ENCODE assay signal across 14 cellular contexts in genomic region chr2:149161481-149162225, GRCh38.
DNase-seq lines count a peak whose midpoint lies in the region; ATAC-seq lines count a peak whose summit lies in the region.
"Had no signal": no experiment of that assay in that cellular context is flagged by ENCODE, and none has a peak within 500 bp of the region (broad histone marks: within the 10 kb centered on the region; RNA-seq: fewer than 3 reads in every experiment).

No MANE protein-coding gene starts in this region.

- peak; percentile 64 for ATAC-seq in naive thymus-derived CD4-positive, alpha-beta T cell
- ATAC-seq in GM19452 (IDR thresholded peaks at IDR 0.05; ENCODE audit: unreplicated experiment) (no peak), GM21786 (IDR thresholded peaks at IDR 0.05; ENCODE audit: unreplicated experiment) (no peak)
- ATAC-seq: Right ventricle myocardium inferior had no signal

- no peaks in the 10 kb centered on the region for H3K36me3 ChIP-seq in naive thymus-derived CD4-positive, alpha-beta T cell (ENCODE audit: control insufficient read depth in 2 of 3, insufficient read depth in 3 of 3, low read length in 3 of 3)
- H3K36me3 ChIP-seq in H7 (replicated peaks; ENCODE audit: control insufficient read depth, insufficient read depth, low read length), result no peaks in the 10 kb centered on the region; the same call in 1 of the 2 replicates
- H3K36me3 ChIP-seq: left ventricle myocardium inferior, prostate gland had no signal

- H3K4me1 Mint-ChIP-seq in naive thymus-derived CD4-positive, alpha-beta T cell, result peaks cover 3 to 14% (median 12%) of the 10 kb centered on the region in 7 donors

- no peaks in the 10 kb centered on the region for H3K9me3 Mint-ChIP-seq in naive thymus-derived CD4-positive, alpha-beta T cell
- H3K9me3 Mint-ChIP-seq: activated CD4-positive, alpha-beta T cell treated with anti-CD3 and anti-CD28 coated beads, Interleukin-2, amount 10 ng/mL, durations not matched to agents 24 days and 14 days had no signal

- intact Hi-C loops in naive thymus-derived CD4-positive, alpha-beta T cell (cut with micrococcal nuclease), result no loop called here

- no peak overlapping the region for H3K27ac Mint-ChIP-seq in naive thymus-derived CD4-positive, alpha-beta T cell
- H3K27ac Mint-ChIP-seq: activated CD4-positive, alpha-beta T cell treated with anti-CD3 and anti-CD28 coated beads, Interleukin-2, amount 10 ng/mL, durations not matched to agents 24 days and 14 days had no signal

- H3K27me3 ChIP-seq in naive thymus-derived CD4-positive, alpha-beta T cell (ENCODE audit: control insufficient read depth in 2 of 2, insufficient read depth in 2 of 2, low read length in 2 of 2), result no peaks in the 10 kb centered on the region
- no peaks in the 10 kb centered on the region for H3K27me3 ChIP-seq in H7 (ENCODE audit: control insufficient read depth, insufficient read depth, low read length)

- H3K27me3 Mint-ChIP-seq in naive thymus-derived CD4-positive, alpha-beta T cell, result peaks cover 0 to 24% (median 13%) of the 10 kb centered on the region in 5 donors

- no peaks in the 10 kb centered on the region for H3K9me3 ChIP-seq in naive thymus-derived CD4-positive, alpha-beta T cell (ENCODE audit: control insufficient read depth in 2 of 3, low read length in 3 of 3)
- H3K9me3 ChIP-seq: left ventricle myocardium inferior, prostate gland had no signal

- H3K4me3 ChIP-seq in naive thymus-derived CD4-positive, alpha-beta T cell (ENCODE audit: low read length), result no peak overlapping the region
- H3K4me3 ChIP-seq in H7 (ENCODE audit: insufficient read depth, low read depth, low read length), result no peak overlapping the region
- H3K4me3 ChIP-seq: left ventricle myocardium inferior, prostate gland had no signal

- POLR2A ChIA-PET in naive thymus-derived CD4-positive, alpha-beta T cell (lab: Charles Lee), result no interaction called here

- DNase-seq in CD1c-positive myeloid dendritic cell (ENCODE audit: extremely low spot score) (peak; percentile 12), Kasumi-1 (lab: John Stamatoyannopoulos, UW) (peak; percentile 90 to 92), SKM-1 treated with dmso at 0.1 percent for 144 hours (lab: John Stamatoyannopoulos, UW; ENCODE audit: unreplicated experiment) (peak; percentile 45), H7 (no peak), COLO829 (ENCODE audit: low spot score) (no peak)
- DNase-seq in naive thymus-derived CD4-positive, alpha-beta T cell, result no peak
- DNase-seq: left ventricle myocardium inferior; NCI-H1048; stimulated activated CD4-positive, alpha-beta T cell treated with anti-CD3 and anti-CD28 coated beads, Interleukin-12 subunit alpha, Interleukin-12 subunit beta, amount 100 ng/mL, for 4 hours had no signal

- no peaks in the 10 kb centered on the region for H3K4me1 ChIP-seq in naive thymus-derived CD4-positive, alpha-beta T cell (ENCODE audit: control insufficient read depth in 2 of 2, insufficient read depth in 2 of 2, low read length in 2 of 2)
- H3K4me1 ChIP-seq: left ventricle myocardium inferior, prostate gland had no signal

- H3K4me3 Mint-ChIP-seq in naive thymus-derived CD4-positive, alpha-beta T cell, result peak overlapping the region in 1 of 10 donors; percentile 34
- H3K4me3 Mint-ChIP-seq: activated CD4-positive, alpha-beta T cell treated with anti-CD3 and anti-CD28 coated beads, Interleukin-2, amount 10 ng/mL, durations not matched to agents 24 days and 14 days had no signal

- no peak overlapping the region for H3K27ac ChIP-seq in naive thymus-derived CD4-positive, alpha-beta T cell (ENCODE audit: low read depth, low read length)
- H3K27ac ChIP-seq: left ventricle myocardium inferior, prostate gland had no signal

- CTCF ChIA-PET in naive thymus-derived CD4-positive, alpha-beta T cell (lab: Charles Lee), result no interaction called here

- H3K36me3 Mint-ChIP-seq in naive thymus-derived CD4-positive, alpha-beta T cell, result no peaks in the 10 kb centered on the region

Comparison
In these comparisons a context has a peak if more than half of its experiments do, and no peak if none do; other contexts are left out.
1. DNase-seq: peak in CD1c-positive myeloid dendritic cell (single experiment), Kasumi-1 (2 of 2) and SKM-1 treated with dmso at 0.1 percent for 144 hours (single experiment); none in naive thymus-derived CD4-positive, alpha-beta T cell (0 of 9), H7 (single experiment) and COLO829 (single experiment).